In the genomic region with DNA sequence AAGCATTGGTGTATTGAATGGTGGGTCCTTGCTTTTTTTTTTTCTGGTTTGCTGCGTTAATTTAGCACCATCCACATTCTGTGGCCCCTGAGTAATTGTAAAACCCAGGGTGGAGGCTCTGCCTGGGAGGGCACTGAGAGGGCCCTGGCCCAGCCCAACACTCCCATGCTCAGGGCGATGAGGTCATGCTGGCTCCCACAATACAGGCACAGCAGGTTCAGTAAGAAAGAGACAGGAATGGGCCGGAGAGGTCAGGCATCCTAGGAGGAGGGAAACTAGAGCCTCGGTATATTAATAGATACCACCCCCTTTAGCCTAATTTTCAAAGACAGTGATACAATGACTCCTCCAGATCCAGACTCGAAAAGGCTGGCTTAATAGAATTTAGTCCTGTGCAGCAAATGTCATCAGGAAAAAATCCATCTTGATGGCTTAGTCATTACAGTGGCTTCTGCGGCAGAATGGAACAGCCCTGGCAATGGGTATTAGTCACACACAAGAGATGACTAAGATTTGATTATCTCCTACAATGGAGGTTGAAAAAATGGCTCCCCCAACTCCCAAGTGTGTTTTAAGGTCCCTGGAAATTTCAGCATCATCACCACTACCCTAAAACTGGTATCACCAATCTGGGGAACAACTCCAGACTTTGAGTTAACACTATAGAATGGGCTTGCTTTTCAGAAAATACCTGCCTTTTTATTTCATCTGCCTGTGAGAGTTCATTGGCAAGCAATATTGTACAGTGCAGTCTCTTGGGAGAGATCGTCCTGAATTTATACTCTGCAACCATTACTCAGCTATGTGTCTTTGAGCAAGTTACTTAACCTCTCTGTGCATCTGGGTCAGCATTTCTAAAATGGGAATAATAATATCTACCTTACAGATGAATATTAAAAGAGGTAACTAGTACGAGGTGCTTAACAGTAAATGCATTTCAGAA, we compare ENCODE assay signal across 1 cellular context.
A peak's percentile ranks its signal among the peaks of the same experiment; 100 is the strongest.
TF ChIP-seq lines count a peak whose summit lies in the region.

No MANE protein-coding gene starts in this region.

TF ChIP-seq in GM12878, 131 proteins besides CTCF, POLR2A, EP300 and RAD21 (continued from another document and continues in another):
- TF ChIP-seq ZBTB40 (IDR thresholded peaks at IDR 0.05; ENCODE audit: borderline replicate concordance): no peak
- TF ChIP-seq CEBPB (IDR thresholded peaks at IDR 0.05; ENCODE audit: borderline replicate concordance in 1 of 2, low read depth in 2 of 2, low read length in 2 of 2): no peak
- no peak for TF ChIP-seq BACH1 (IDR thresholded peaks at IDR 0.05; ENCODE audit: borderline replicate concordance)
- TF ChIP-seq PRDM15 (CRISPR knock-in tag; IDR thresholded peaks at IDR 0.05): no peak
- no peak for TF ChIP-seq MYB (IDR thresholded peaks at IDR 0.05; ENCODE audit: borderline replicate concordance, low read depth, low read length)
- no peak for TF ChIP-seq ZBTB4 (CRISPR knock-in tag; IDR thresholded peaks at IDR 0.05)
- no peak for TF ChIP-seq KLF5 (IDR thresholded peaks at IDR 0.05; ENCODE audit: partially characterized antibody)
- TF ChIP-seq, protein P1, sequence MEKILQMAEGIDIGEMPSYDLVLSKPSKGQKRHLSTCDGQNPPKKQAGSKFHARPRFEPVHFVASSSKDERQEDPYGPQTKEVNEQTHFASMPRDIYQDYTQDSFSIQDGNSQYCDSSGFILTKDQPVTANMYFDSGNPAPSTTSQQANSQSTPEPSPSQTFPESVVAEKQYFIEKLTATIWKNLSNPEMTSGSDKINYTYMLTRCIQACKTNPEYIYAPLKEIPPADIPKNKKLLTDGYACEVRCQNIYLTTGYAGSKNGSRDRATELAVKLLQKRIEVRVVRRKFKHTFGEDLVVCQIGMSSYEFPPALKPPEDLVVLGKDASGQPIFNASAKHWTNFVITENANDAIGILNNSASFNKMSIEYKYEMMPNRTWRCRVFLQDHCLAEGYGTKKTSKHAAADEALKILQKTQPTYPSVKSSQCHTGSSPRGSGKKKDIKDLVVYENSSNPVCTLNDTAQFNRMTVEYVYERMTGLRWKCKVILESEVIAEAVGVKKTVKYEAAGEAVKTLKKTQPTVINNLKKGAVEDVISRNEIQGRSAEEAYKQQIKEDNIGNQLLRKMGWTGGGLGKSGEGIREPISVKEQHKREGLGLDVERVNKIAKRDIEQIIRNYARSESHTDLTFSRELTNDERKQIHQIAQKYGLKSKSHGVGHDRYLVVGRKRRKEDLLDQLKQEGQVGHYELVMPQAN (conservative IDR thresholded peaks at IDR 0.05): no peak
- TF ChIP-seq CREB1 (IDR thresholded peaks at IDR 0.05; ENCODE audit: low read depth): no peak
- peak; percentile 49; the same call in 1 of the 2 replicates for TF ChIP-seq IRF4 (IDR thresholded peaks at IDR 0.05; ENCODE audit: low read depth, low read length)
- TF ChIP-seq SMARCA5 (IDR thresholded peaks at IDR 0.05): no peak
- TF ChIP-seq RELB (IDR thresholded peaks at IDR 0.05; ENCODE audit: low read depth): no peak
- TF ChIP-seq DPF2 (IDR thresholded peaks at IDR 0.05): peak; percentile 37; the same call in 1 of the 2 replicates
- TF ChIP-seq BRCA1 (IDR thresholded peaks at IDR 0.05; ENCODE audit: low read depth, low read length): no peak
- no peak for TF ChIP-seq POLR2AphosphoS2 (IDR thresholded peaks at IDR 0.05; ENCODE audit: low read depth, low read length)
- TF ChIP-seq ELK1 (IDR thresholded peaks at IDR 0.05; ENCODE audit: low read depth, low read length): no peak
- TF ChIP-seq, protein P2, sequence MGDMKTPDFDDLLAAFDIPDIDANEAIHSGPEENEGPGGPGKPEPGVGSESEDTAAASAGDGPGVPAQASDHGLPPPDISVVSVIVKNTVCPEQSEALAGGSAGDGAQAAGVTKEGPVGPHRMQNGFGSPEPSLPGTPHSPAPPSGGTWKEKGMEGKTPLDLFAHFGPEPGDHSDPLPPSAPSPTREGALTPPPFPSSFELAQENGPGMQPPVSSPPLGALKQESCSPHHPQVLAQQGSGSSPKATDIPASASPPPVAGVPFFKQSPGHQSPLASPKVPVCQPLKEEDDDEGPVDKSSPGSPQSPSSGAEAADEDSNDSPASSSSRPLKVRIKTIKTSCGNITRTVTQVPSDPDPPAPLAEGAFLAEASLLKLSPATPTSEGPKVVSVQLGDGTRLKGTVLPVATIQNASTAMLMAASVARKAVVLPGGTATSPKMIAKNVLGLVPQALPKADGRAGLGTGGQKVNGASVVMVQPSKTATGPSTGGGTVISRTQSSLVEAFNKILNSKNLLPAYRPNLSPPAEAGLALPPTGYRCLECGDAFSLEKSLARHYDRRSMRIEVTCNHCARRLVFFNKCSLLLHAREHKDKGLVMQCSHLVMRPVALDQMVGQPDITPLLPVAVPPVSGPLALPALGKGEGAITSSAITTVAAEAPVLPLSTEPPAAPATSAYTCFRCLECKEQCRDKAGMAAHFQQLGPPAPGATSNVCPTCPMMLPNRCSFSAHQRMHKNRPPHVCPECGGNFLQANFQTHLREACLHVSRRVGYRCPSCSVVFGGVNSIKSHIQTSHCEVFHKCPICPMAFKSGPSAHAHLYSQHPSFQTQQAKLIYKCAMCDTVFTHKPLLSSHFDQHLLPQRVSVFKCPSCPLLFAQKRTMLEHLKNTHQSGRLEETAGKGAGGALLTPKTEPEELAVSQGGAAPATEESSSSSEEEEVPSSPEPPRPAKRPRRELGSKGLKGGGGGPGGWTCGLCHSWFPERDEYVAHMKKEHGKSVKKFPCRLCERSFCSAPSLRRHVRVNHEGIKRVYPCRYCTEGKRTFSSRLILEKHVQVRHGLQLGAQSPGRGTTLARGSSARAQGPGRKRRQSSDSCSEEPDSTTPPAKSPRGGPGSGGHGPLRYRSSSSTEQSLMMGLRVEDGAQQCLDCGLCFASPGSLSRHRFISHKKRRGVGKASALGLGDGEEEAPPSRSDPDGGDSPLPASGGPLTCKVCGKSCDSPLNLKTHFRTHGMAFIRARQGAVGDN (IDR thresholded peaks at IDR 0.05): no peak
- TF ChIP-seq, protein P3, sequence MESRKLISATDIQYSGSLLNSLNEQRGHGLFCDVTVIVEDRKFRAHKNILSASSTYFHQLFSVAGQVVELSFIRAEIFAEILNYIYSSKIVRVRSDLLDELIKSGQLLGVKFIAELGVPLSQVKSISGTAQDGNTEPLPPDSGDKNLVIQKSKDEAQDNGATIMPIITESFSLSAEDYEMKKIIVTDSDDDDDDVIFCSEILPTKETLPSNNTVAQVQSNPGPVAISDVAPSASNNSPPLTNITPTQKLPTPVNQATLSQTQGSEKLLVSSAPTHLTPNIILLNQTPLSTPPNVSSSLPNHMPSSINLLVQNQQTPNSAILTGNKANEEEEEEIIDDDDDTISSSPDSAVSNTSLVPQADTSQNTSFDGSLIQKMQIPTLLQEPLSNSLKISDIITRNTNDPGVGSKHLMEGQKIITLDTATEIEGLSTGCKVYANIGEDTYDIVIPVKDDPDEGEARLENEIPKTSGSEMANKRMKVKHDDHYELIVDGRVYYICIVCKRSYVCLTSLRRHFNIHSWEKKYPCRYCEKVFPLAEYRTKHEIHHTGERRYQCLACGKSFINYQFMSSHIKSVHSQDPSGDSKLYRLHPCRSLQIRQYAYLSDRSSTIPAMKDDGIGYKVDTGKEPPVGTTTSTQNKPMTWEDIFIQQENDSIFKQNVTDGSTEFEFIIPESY (IDR thresholded peaks at IDR 0.05): no peak
- TF ChIP-seq SREBF2 (IDR thresholded peaks at IDR 0.05; ENCODE audit: low read length): no peak
- TF ChIP-seq STAT3 (IDR thresholded peaks at IDR 0.05; ENCODE audit: low read depth, low read length): no peak
- no peak for TF ChIP-seq CBX3 (IDR thresholded peaks at IDR 0.05; ENCODE audit: borderline replicate concordance, low read depth)
- TF ChIP-seq RBBP5 (conservative IDR thresholded peaks at IDR 0.05): no peak
- TF ChIP-seq, protein P4, sequence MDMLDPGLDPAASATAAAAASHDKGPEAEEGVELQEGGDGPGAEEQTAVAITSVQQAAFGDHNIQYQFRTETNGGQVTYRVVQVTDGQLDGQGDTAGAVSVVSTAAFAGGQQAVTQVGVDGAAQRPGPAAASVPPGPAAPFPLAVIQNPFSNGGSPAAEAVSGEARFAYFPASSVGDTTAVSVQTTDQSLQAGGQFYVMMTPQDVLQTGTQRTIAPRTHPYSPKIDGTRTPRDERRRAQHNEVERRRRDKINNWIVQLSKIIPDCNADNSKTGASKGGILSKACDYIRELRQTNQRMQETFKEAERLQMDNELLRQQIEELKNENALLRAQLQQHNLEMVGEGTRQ (IDR thresholded peaks at IDR 0.05; ENCODE audit: borderline replicate concordance, low read depth, low read length): no peak
